ENCODE assay signal across 1 cellular context in genomic region chr11:75386912-75387311, GRCh38.
TF ChIP-seq lines count a peak whose summit lies in the region.

No MANE protein-coding gene starts in this region.

TF ChIP-seq in H1, 55 proteins besides CTCF, POLR2A, EP300 and RAD21:
- no peak for TF ChIP-seq BACH1 (IDR thresholded peaks at IDR 0.05; ENCODE audit: low read length)
- no peak for TF ChIP-seq FOSL1 (IDR thresholded peaks at IDR 0.05; ENCODE audit: insufficient read depth, low read depth, low read length)
- no peak for TF ChIP-seq SP2 (IDR thresholded peaks at IDR 0.05; ENCODE audit: low read length)
- no peak for TF ChIP-seq TCF12 (IDR thresholded peaks at IDR 0.05; ENCODE audit: low read depth, low read length)
- no peak for TF ChIP-seq HDAC6 (IDR thresholded peaks at IDR 0.05; ENCODE audit: low read depth, low read length)
- TF ChIP-seq KDM5A (IDR thresholded peaks at IDR 0.05; ENCODE audit: low read length) = no peak
- TF ChIP-seq SIRT6 (IDR thresholded peaks at IDR 0.05; ENCODE audit: low read length) = no peak
- no peak for TF ChIP-seq ZNF274 (IDR thresholded peaks at IDR 0.05; ENCODE audit: borderline replicate concordance, extremely low read depth, low read length)
- no peak for TF ChIP-seq SIN3A (conservative IDR thresholded peaks at IDR 0.05 in 1 of 2, IDR thresholded peaks at IDR 0.05 in 1 of 2; ENCODE audit: low read depth in 1 of 2, low read length in 2 of 2)
- TF ChIP-seq SP1 (IDR thresholded peaks at IDR 0.05; ENCODE audit: low read depth, low read length) = no peak
- no peak for TF ChIP-seq EZH2 (IDR thresholded peaks at IDR 0.05; ENCODE audit: low read depth, low read length, severe bottlenecking)
- TF ChIP-seq POU5F1 (IDR thresholded peaks at IDR 0.05; ENCODE audit: low read depth, low read length) = no peak
TF ChIP-seq in H1: peak in this region for 0.
